8 cellular contexts compared by ENCODE assay signal in genomic region chr1:31815752-31816484, GRCh38. TPM values are rescaled to one million over a fixed set of nuclear protein-coding genes. Genes with fewer than 3 reads are reported as not detected.
DNase-seq lines count a peak whose midpoint lies in the region; ATAC-seq and TF ChIP-seq lines count a peak whose summit lies in the region.

SPOCD1 (minus strand) TSS chr1:31816022; CDS start chr1:31815333, 689 bp downstream.

- in situ Hi-C loops in transverse colon (cut with MboI; ENCODE audit: low pct_ligation_motif_present in 1 of 4, low pct_unique_long_range_greater_than_20kb in 1 of 4, low sequenced_read_pairs in 3 of 4): loop anchor here in 1 of 4 donors (10.0 kb wide), 1 partner anchor 139 kb away; no protein-coding TSS in a partner anchor

- TF ChIP-seq EP300 in ovary (IDR thresholded peaks at IDR 0.05): no peak
- TF ChIP-seq EP300 in transverse colon (IDR thresholded peaks at IDR 0.05; ENCODE audit: low read depth): no peak

- TF ChIP-seq POLR2A in ovary (IDR thresholded peaks at IDR 0.05) (no peak), transverse colon (IDR thresholded peaks at IDR 0.05) (no peak)

- 35 to 42% (median 36%) methylated on average over 23 of the region's 23 CpGs for WGBS in ovary, 3 donors
- WGBS in transverse colon (ENCODE audit: low coverage in 1 of 2), 2 donors: 39 to 60% methylated on average over 6 to 18 of the region's 23 CpGs

- peak within 1 kb of the TSS in 3 of 4 donors; percentile 55 to 74 (median 64) for H3K4me3 Mint-ChIP-seq in CD4-positive, CD25-positive, alpha-beta regulatory T cell
- H3K4me3 Mint-ChIP-seq in activated T-helper 2 cell treated with anti-CD3 and anti-CD28 coated beads, Interferon-gamma antibody, Interleukin-2, Interleukin-4, amounts not matched to agents 10 μg/mL and 5 μg/mL and 100 μg/mL, durations not matched to agents 14 hours and 24 hours and 36 hours (ENCODE audit: low read depth): no peak within 1 kb of the TSS

- H3K27me3 Mint-ChIP-seq in CD4-positive, CD25-positive, alpha-beta regulatory T cell: no peaks in the 10 kb centered on the region
- H3K27me3 Mint-ChIP-seq in activated T-helper 2 cell treated with anti-CD3 and anti-CD28 coated beads, Interferon-gamma antibody, Interleukin-2, Interleukin-4, amounts not matched to agents 10 μg/mL and 5 μg/mL and 100 μg/mL, durations not matched to agents 14 hours and 24 hours and 36 hours (ENCODE audit: low read depth): no peaks in the 10 kb centered on the region

- H3K9me3 ChIP-seq in CD4-positive, CD25-positive, alpha-beta regulatory T cell (ENCODE audit: control insufficient read depth in 2 of 2, low read length in 2 of 2): no peaks in the 10 kb centered on the region
- H3K9me3 ChIP-seq in RWPE2 (ENCODE audit: severe bottlenecking) (no peaks in the 10 kb centered on the region), ovary (no peaks in the 10 kb centered on the region), transverse colon (no peaks in the 10 kb centered on the region)

- no peaks in the 10 kb centered on the region for H3K36me3 Mint-ChIP-seq in CD4-positive, CD25-positive, alpha-beta regulatory T cell
- H3K36me3 Mint-ChIP-seq in activated T-helper 2 cell treated with anti-CD3 and anti-CD28 coated beads, Interferon-gamma antibody, Interleukin-2, Interleukin-4, amounts not matched to agents 10 μg/mL and 5 μg/mL and 100 μg/mL, durations not matched to agents 14 hours and 24 hours and 36 hours (ENCODE audit: low read depth): no peaks in the 10 kb centered on the region

- no peaks in the 10 kb centered on the region for H3K27me3 ChIP-seq in CD4-positive, CD25-positive, alpha-beta regulatory T cell (ENCODE audit: control insufficient read depth, insufficient read depth, low read length)
- H3K27me3 ChIP-seq in RWPE2 (ENCODE audit: insufficient read depth, poor library complexity, severe bottlenecking) (no peaks in the 10 kb centered on the region), foreskin keratinocyte (no peaks in the 10 kb centered on the region), ovary (no peaks in the 10 kb centered on the region), transverse colon (no peaks in the 10 kb centered on the region)

- TF ChIP-seq CTCF in RWPE2 (IDR thresholded peaks at IDR 0.05; ENCODE audit: poor library complexity, severe bottlenecking) (peak; percentile 76), foreskin keratinocyte (conservative IDR thresholded peaks at IDR 0.05) (peak; percentile 96), ovary (IDR thresholded peaks at IDR 0.05) (no peak), transverse colon (IDR thresholded peaks at IDR 0.05) (peak; percentile 61 to 93 (median 86))

- DNase-seq in CD4-positive, CD25-positive, alpha-beta regulatory T cell: peak; percentile 63 to 82 (median 66)
- peak; percentile 11 for DNase-seq in HS-5 (ENCODE audit: low read depth)
- no peak for DNase-seq in RWPE2 (ENCODE audit: low spot score)
- peak; percentile 77 for DNase-seq in activated T-helper 2 cell treated with anti-CD3 and anti-CD28 coated beads, Interferon-gamma antibody, Interleukin-2, Interleukin-4, amounts not matched to agents 10 μg/mL and 5 μg/mL and 100 μg/mL, durations not matched to agents 14 hours and 24 hours and 36 hours (ENCODE audit: low spot score)
- DNase-seq in foreskin keratinocyte: peak; percentile 15 to 56
- DNase-seq in ovary: peak in 4 of 5 donors; percentile 30 to 66 (median 55)
- peak; percentile 91 for DNase-seq in transverse colon

- no peaks in the 10 kb centered on the region for H3K9me3 Mint-ChIP-seq in CD4-positive, CD25-positive, alpha-beta regulatory T cell
- no peaks in the 10 kb centered on the region for H3K9me3 Mint-ChIP-seq in activated T-helper 2 cell treated with anti-CD3 and anti-CD28 coated beads, Interferon-gamma antibody, Interleukin-2, Interleukin-4, amounts not matched to agents 10 μg/mL and 5 μg/mL and 100 μg/mL, durations not matched to agents 14 hours and 24 hours and 36 hours

- no peak within 1 kb of the TSS for H3K4me3 ChIP-seq in CD4-positive, CD25-positive, alpha-beta regulatory T cell (ENCODE audit: low read depth, low read length)
- H3K4me3 ChIP-seq in RWPE2 (ENCODE audit: severe bottlenecking): no peak within 1 kb of the TSS
- no peak within 1 kb of the TSS for H3K4me3 ChIP-seq in ovary
- no peak within 1 kb of the TSS for H3K4me3 ChIP-seq in transverse colon

- ATAC-seq in CD4-positive, CD25-positive, alpha-beta regulatory T cell (ENCODE audit: low read depth in 2 of 2): peak; percentile 82 to 84
- ATAC-seq in RWPE2 (ENCODE audit: low read depth) (peak; percentile 62), foreskin keratinocyte (peak; percentile 78), GM21723 (IDR thresholded peaks at IDR 0.05; ENCODE audit: unreplicated experiment) (no peak)

- no peak within 1 kb of the TSS for H3K27ac ChIP-seq in CD4-positive, CD25-positive, alpha-beta regulatory T cell (ENCODE audit: insufficient read depth, low read length, poor library complexity, severe bottlenecking)
- no peak within 1 kb of the TSS for H3K27ac ChIP-seq in RWPE2 (ENCODE audit: poor library complexity, severe bottlenecking)
- no peak within 1 kb of the TSS for H3K27ac ChIP-seq in foreskin keratinocyte
- H3K27ac ChIP-seq in ovary: no peak within 1 kb of the TSS
- H3K27ac ChIP-seq in transverse colon: no peak within 1 kb of the TSS

- H3K4me1 Mint-ChIP-seq in CD4-positive, CD25-positive, alpha-beta regulatory T cell: peaks cover 0 to 17% (median 10%) of the 10 kb centered on the region in 4 donors
- peaks cover 7% of the 10 kb centered on the region for H3K4me1 Mint-ChIP-seq in activated T-helper 2 cell treated with anti-CD3 and anti-CD28 coated beads, Interferon-gamma antibody, Interleukin-2, Interleukin-4, amounts not matched to agents 10 μg/mL and 5 μg/mL and 100 μg/mL, durations not matched to agents 14 hours and 24 hours and 36 hours (ENCODE audit: low read depth)

- H3K27ac Mint-ChIP-seq in CD4-positive, CD25-positive, alpha-beta regulatory T cell: peak within 1 kb of the TSS; percentile 26 to 65 (median 48)
- no peak within 1 kb of the TSS for H3K27ac Mint-ChIP-seq in activated T-helper 2 cell treated with anti-CD3 and anti-CD28 coated beads, Interferon-gamma antibody, Interleukin-2, Interleukin-4, amounts not matched to agents 10 μg/mL and 5 μg/mL and 100 μg/mL, durations not matched to agents 14 hours and 24 hours and 36 hours

- intact Hi-C loops in activated T-helper 2 cell treated with anti-CD3 and anti-CD28 coated beads, Interferon-gamma antibody, Interleukin-2, Interleukin-4, amounts not matched to agents 10 μg/mL and 5 μg/mL and 100 μg/mL, durations not matched to agents 14 hours and 24 hours and 36 hours (cut with micrococcal nuclease): loop anchor here (1.0 kb wide), 1 partner anchor 148 kb away; no protein-coding TSS in a partner anchor
- intact Hi-C loops in ovary (cut with DNase I): no loop called here
- intact Hi-C loops in transverse colon (cut with DNase I; ENCODE audit: low total_unique reads): loop anchor here (5.0 kb wide), 1 partner anchor 146 kb away; no protein-coding TSS in a partner anchor

- H3K36me3 ChIP-seq in CD4-positive, CD25-positive, alpha-beta regulatory T cell (ENCODE audit: control insufficient read depth, insufficient read depth, low read length): no peaks in the 10 kb centered on the region
- no peaks in the 10 kb centered on the region for H3K36me3 ChIP-seq in RWPE2 (ENCODE audit: low read depth)
- no peaks in the 10 kb centered on the region for H3K36me3 ChIP-seq in ovary
- H3K36me3 ChIP-seq in transverse colon: no peaks in the 10 kb centered on the region

- peaks cover 6% of the 10 kb centered on the region for H3K4me1 ChIP-seq in CD4-positive, CD25-positive, alpha-beta regulatory T cell (ENCODE audit: control insufficient read depth, insufficient read depth, low read length, poor library complexity, severe bottlenecking)
- no peaks in the 10 kb centered on the region for H3K4me1 ChIP-seq in RWPE2 (ENCODE audit: insufficient read depth, poor library complexity, severe bottlenecking)
- H3K4me1 ChIP-seq in foreskin keratinocyte: no peaks in the 10 kb centered on the region
- H3K4me1 ChIP-seq in ovary (ENCODE audit: insufficient read depth): no peaks in the 10 kb centered on the region
- peaks cover 0 to 4% (median 2%) of the 10 kb centered on the region in 4 donors for H3K4me1 ChIP-seq in transverse colon

RNA-seq across cellular contexts. Expression of gene SPOCD1, which starts in this region (rescaled TPM):
- total RNA-seq in CD4-positive, CD25-positive, alpha-beta regulatory T cell: 1.1 TPM
- not detected for polyA plus RNA-seq in CD4-positive, CD25-positive, alpha-beta regulatory T cell
- total RNA-seq in activated T-helper 2 cell treated with anti-CD3 and anti-CD28 coated beads, Interferon-gamma antibody, Interleukin-2, Interleukin-4, amounts not matched to agents 10 μg/mL and 5 μg/mL and 100 μg/mL, durations not matched to agents 14 hours and 24 hours and 36 hours: 0.07 TPM in 1 of 2 replicates, not detected in the other
- total RNA-seq in foreskin keratinocyte (3.2 and 4.8 TPM in 2 replicates), ovary (1 to 10 TPM in 2 of 7 donors, under 1 TPM in 4, not detected in 1; 0.15 to 1.7 (median 0.54) TPM), transverse colon (under 1 TPM in 2 of 4 donors, not detected in 2; 0.48 to 0.80 TPM)
- polyA plus RNA-seq in foreskin keratinocyte (2.8 and 4.0 TPM in 2 replicates), ovary (under 1 TPM; 0.30 to 0.42 TPM)

Comparison
In these comparisons a context has a peak if more than half of its experiments do, and no peak if none do; other contexts are left out.
1. Peak in DNase-seq in activated T-helper 2 cell treated with anti-CD3 and anti-CD28 coated beads, Interferon-gamma antibody, Interleukin-2, Interleukin-4, amounts not matched to agents 10 μg/mL and 5 μg/mL and 100 μg/mL, durations not matched to agents 14 hours and 24 hours and 36 hours; RNA of the gene not detected or under 1 TPM.
2. Peak in DNase-seq in transverse colon; RNA of the gene not detected or under 1 TPM.
3. CTCF ChIP-seq: peak in RWPE2 (single experiment), foreskin keratinocyte (single experiment) and transverse colon (5 of 5); none in ovary (0 of 3).
4. intact Hi-C loops: an anchor here in activated T-helper 2 cell treated with anti-CD3 and anti-CD28 coated beads, Interferon-gamma antibody, Interleukin-2, Interleukin-4, amounts not matched to agents 10 μg/mL and 5 μg/mL and 100 μg/mL, durations not matched to agents 14 hours and 24 hours and 36 hours (1.0 kb wide) and transverse colon (5.0 kb wide); none called in ovary.